ENCODE assay signal across 8 cellular contexts in the genomic region with DNA sequence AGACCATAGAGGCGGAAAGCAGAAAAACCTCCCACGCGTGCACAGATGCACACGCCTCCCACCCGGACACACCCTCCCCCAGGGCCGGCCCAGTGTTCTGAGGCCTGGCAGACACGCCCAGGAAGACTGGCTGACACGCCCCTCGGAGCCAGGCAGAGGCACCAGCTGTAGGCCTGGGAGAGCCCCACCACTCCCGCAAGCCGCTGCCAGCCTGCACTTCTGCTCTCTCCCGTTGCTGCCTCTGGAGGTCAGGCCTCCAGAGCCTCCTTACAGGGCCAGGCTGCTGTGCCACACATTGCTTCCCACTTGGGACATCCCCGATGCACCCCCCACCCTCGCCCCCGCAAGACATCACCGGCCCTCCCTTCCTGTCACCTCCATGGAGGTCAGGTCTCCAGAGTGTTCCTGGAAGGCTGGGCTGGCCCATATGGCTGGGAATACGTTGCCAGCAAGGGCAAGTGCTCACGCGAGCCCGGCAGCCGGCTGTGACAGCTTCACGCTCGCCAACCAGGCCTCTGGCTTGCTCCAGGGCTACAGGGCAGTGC. TPM values are rescaled to one million over a fixed set of nuclear protein-coding genes. Genes with fewer than 3 reads are reported as not detected.
DNase-seq lines count a peak whose midpoint lies in the region; ATAC-seq and TF ChIP-seq lines count a peak whose summit lies in the region.

No MANE protein-coding gene starts in this region.

- H3K4me3 ChIP-seq in fibroblast of villous mesenchyme (ENCODE audit: low read depth, low read length) = no peak overlapping the region
- no peak overlapping the region for H3K4me3 ChIP-seq in skeletal muscle tissue (ENCODE audit: low read length in 3 of 3)

- ATAC-seq in HG03095 (IDR thresholded peaks at IDR 0.05; ENCODE audit: unreplicated experiment) (no peak), GM21526 (IDR thresholded peaks at IDR 0.05; ENCODE audit: low FRiP score, unreplicated experiment) (no peak)

- peak overlapping the region; percentile 12 for H3K27ac ChIP-seq in skeletal muscle tissue (ENCODE audit: low read depth, low read length)

- no peaks in the 10 kb centered on the region for H3K27me3 ChIP-seq in skeletal muscle tissue (ENCODE audit: control insufficient read depth in 3 of 3, insufficient read depth in 3 of 3, low read length in 3 of 3)

- peak overlapping the region in 1 of 3 donors; percentile 54 for H3K9ac ChIP-seq in skeletal muscle tissue (ENCODE audit: low read depth in 1 of 3, low read length in 3 of 3)

- peak; percentile 62 for DNase-seq in Daoy (ENCODE audit: low read depth)
- peak; percentile 36 to 77 for DNase-seq in NCI-H526 (lab: John Stamatoyannopoulos, UW)
- peak in 2 of 3 experiments; percentile 5 to 17 for DNase-seq in activated CD8-positive, alpha-beta memory T cell treated with anti-CD3 and anti-CD28 coated beads for 48 hours (ENCODE audit: low read depth in 2 of 3, low spot score in 2 of 3)
- peak; percentile 17 for DNase-seq in fibroblast of villous mesenchyme (ENCODE audit: low read depth)
- DNase-seq in head of caudate nucleus = no peak

- TF ChIP-seq CTCF in fibroblast of villous mesenchyme (IDR thresholded peaks at IDR 0.05; ENCODE audit: insufficient read depth, low read depth, low read length) = no peak

- intact Hi-C loops in head of caudate nucleus (cut with DNase I) = no loop called here

- no peaks in the 10 kb centered on the region for H3K9me3 ChIP-seq in skeletal muscle tissue (ENCODE audit: control insufficient read depth in 3 of 3, low read length in 3 of 3)

- peaks cover 13 to 15% (median 14%) of the 10 kb centered on the region in 3 donors for H3K36me3 ChIP-seq in skeletal muscle tissue (ENCODE audit: control insufficient read depth in 3 of 3, insufficient read depth in 3 of 3, low read length in 3 of 3)

- H3K4me1 ChIP-seq in skeletal muscle tissue (ENCODE audit: control insufficient read depth in 3 of 3, insufficient read depth in 3 of 3, low read length in 3 of 3) = peaks cover 55 to 91% (median 72%) of the 10 kb centered on the region in 3 donors

RNA-seq across cellular contexts. Expression of gene CASZ1, which starts 40.4 kb away (rescaled TPM):
- 8.5 and 9.1 TPM in 2 replicates for total RNA-seq in Daoy (2014; rRNA removed; shearing (Covaris generic))
- under 0.01 TPM in 2 replicates for total RNA-seq in fibroblast of villous mesenchyme
- total RNA-seq in skeletal muscle tissue = 26.1 TPM

Comparison
In these comparisons a context has a peak if more than half of its experiments do, and no peak if none do; other contexts are left out.
1. DNase-seq: peak in Daoy (single experiment), NCI-H526 (2 of 2), activated CD8-positive, alpha-beta memory T cell treated with anti-CD3 and anti-CD28 coated beads for 48 hours (2 of 3) and fibroblast of villous mesenchyme (single experiment); none in head of caudate nucleus (0 of 42).